Comparison of ENCODE assay signal across 1 cellular context in genomic region chr7:2041496-2042367, GRCh38.
TF ChIP-seq lines count a peak whose summit lies in the region.

No MANE protein-coding gene starts in this region.

TF ChIP-seq in HepG2, 621 proteins besides CTCF, POLR2A, EP300 and RAD21 (continued from another document):
- no peak for TF ChIP-seq TFDP1 (CRISPR knock-in tag; IDR thresholded peaks at IDR 0.05; ENCODE audit: borderline replicate concordance)
- no peak for TF ChIP-seq DMTF1 (CRISPR knock-in tag; IDR thresholded peaks at IDR 0.05)
- TF ChIP-seq GABPA (IDR thresholded peaks at IDR 0.05; ENCODE audit: low read depth, low read length), result 0 out of 2 replicates have a peak, but pooled peaks have one; percentile 5
- TF ChIP-seq GABPA (CRISPR knock-in tag; IDR thresholded peaks at IDR 0.05; ENCODE audit: low read depth), result no peak
- peak; percentile 74 for TF ChIP-seq MNT (IDR thresholded peaks at IDR 0.05)
- TF ChIP-seq MTF1 (CRISPR knock-in tag; IDR thresholded peaks at IDR 0.05), result no peak
- no peak for TF ChIP-seq ZNF775 (CRISPR knock-in tag; IDR thresholded peaks at IDR 0.05; ENCODE audit: borderline replicate concordance)
